In genomic region chr22:43346521-43346929, GRCh38 we compare ENCODE assay signal across 8 cellular contexts. TPM values are rescaled to one million over a fixed set of nuclear protein-coding genes. Genes with fewer than 3 reads are reported as not detected.
A peak's percentile ranks its signal among the peaks of the same experiment; 100 is the strongest.
DNase-seq lines count a peak whose midpoint lies in the region; ATAC-seq and TF ChIP-seq lines count a peak whose summit lies in the region.

No MANE protein-coding gene starts in this region.

- H4K5ac ChIP-seq in H9 (ENCODE audit: insufficient read length, low read depth, low read length): no peak overlapping the region

- H3K9me3 ChIP-seq in H9 (ENCODE audit: control insufficient read depth, low read depth, low read length): no peaks in the 10 kb centered on the region
- no peaks in the 10 kb centered on the region for H3K9me3 ChIP-seq in Panc1 (ENCODE audit: control insufficient read depth, insufficient read depth, low read depth, low read length)

- POLR2A ChIA-PET in Panc1 (lab: Charles Lee): no interaction called here

- H3K27ac Mint-ChIP-seq in H9: no peak overlapping the region
- no peak overlapping the region for H3K27ac Mint-ChIP-seq in activated T-helper 1 cell treated with anti-CD3 and anti-CD28 coated beads, Interleukin-12 subunit alpha, Interleukin-12 subunit beta, Interleukin-2, Interleukin-4 antibody, amounts not matched to agents 30 ng/mL and 10 ng/mL and 1 ng/mL, durations not matched to agents 14 hours and 24 hours and 36 hours
- no peak overlapping the region for H3K27ac Mint-ChIP-seq in progenitor cell of endocrine pancreas

- no peaks in the 10 kb centered on the region for H3K36me3 Mint-ChIP-seq in H9 (ENCODE audit: insufficient read depth in 1 of 3, low read depth in 3 of 3)
- H3K36me3 Mint-ChIP-seq in activated T-helper 1 cell treated with anti-CD3 and anti-CD28 coated beads, Interleukin-12 subunit alpha, Interleukin-12 subunit beta, Interleukin-2, Interleukin-4 antibody, amounts not matched to agents 30 ng/mL and 10 ng/mL and 1 ng/mL, durations not matched to agents 14 hours and 24 hours and 36 hours (ENCODE audit: low read depth): no peaks in the 10 kb centered on the region
- H3K36me3 Mint-ChIP-seq in progenitor cell of endocrine pancreas (ENCODE audit: insufficient read depth): no peaks in the 10 kb centered on the region

- H3K56ac ChIP-seq in H9 (ENCODE audit: insufficient read length, low read depth, low read length): no peak overlapping the region

- no peaks in the 10 kb centered on the region for H4K20me1 ChIP-seq in H9 (ENCODE audit: control insufficient read depth, insufficient read depth, insufficient read length)

- H2BK20ac ChIP-seq in H9 (ENCODE audit: low read depth, low read length, poor library complexity, severe bottlenecking): no peak overlapping the region

- no peak overlapping the region for H3K18ac ChIP-seq in H9 (ENCODE audit: insufficient read length, low read depth, low read length)

- H3K79me1 ChIP-seq in H9 (ENCODE audit: insufficient read depth, low read depth, low read length, poor library complexity, severe bottlenecking): no peaks in the 10 kb centered on the region

- H3K27me3 Mint-ChIP-seq in H9 (ENCODE audit: low read depth) (peaks cover 50% of the 10 kb centered on the region), progenitor cell of endocrine pancreas (peaks cover 67% of the 10 kb centered on the region)
- peaks cover 24% of the 10 kb centered on the region for H3K27me3 Mint-ChIP-seq in activated T-helper 1 cell treated with anti-CD3 and anti-CD28 coated beads, Interleukin-12 subunit alpha, Interleukin-12 subunit beta, Interleukin-2, Interleukin-4 antibody, amounts not matched to agents 30 ng/mL and 10 ng/mL and 1 ng/mL, durations not matched to agents 14 hours and 24 hours and 36 hours (ENCODE audit: insufficient read depth)

- H3K9ac ChIP-seq in H9 (ENCODE audit: extremely low read depth, insufficient read length, low read length): no peak overlapping the region

- no peaks in the 10 kb centered on the region for H3K36me3 ChIP-seq in Panc1 (ENCODE audit: control insufficient read depth, insufficient read depth, low read length)

- H3K4me3 Mint-ChIP-seq in H9 (no peak overlapping the region), progenitor cell of endocrine pancreas (ENCODE audit: low read depth) (no peak overlapping the region)
- H3K4me3 Mint-ChIP-seq in activated T-helper 1 cell treated with anti-CD3 and anti-CD28 coated beads, Interleukin-12 subunit alpha, Interleukin-12 subunit beta, Interleukin-2, Interleukin-4 antibody, amounts not matched to agents 30 ng/mL and 10 ng/mL and 1 ng/mL, durations not matched to agents 14 hours and 24 hours and 36 hours: no peak overlapping the region

- no peak overlapping the region for H4K8ac ChIP-seq in H9 (replicated peaks; ENCODE audit: insufficient read length, low read depth, low read length)

- no peak overlapping the region for H3K4me2 ChIP-seq in H9 (ENCODE audit: insufficient read depth, insufficient read length, low read length)

- no peak overlapping the region for H4K91ac ChIP-seq in H9 (ENCODE audit: insufficient read length, low read depth, low read length)

- no peak overlapping the region for H3K4me3 ChIP-seq in Panc1 (ENCODE audit: low read depth in 2 of 2, low read length in 2 of 2)

- no peak overlapping the region for H3T11ph ChIP-seq in H9 (ENCODE audit: low read length)

- WGBS in H9 (ENCODE audit: extremely low coverage, insufficient read length, low lambda C conversion rate): no CpG with 5 or more reads among the region's 8 CpGs

- intact Hi-C loops in Panc1 (cut with micrococcal nuclease; ENCODE audit: unreplicated experiment): loop anchor here (2.0 kb wide), 1 partner anchor 72 kb away; no protein-coding TSS in a partner anchor
- intact Hi-C loops in activated T-helper 1 cell treated with anti-CD3 and anti-CD28 coated beads, Interleukin-12 subunit alpha, Interleukin-12 subunit beta, Interleukin-2, Interleukin-4 antibody, amounts not matched to agents 30 ng/mL and 10 ng/mL and 1 ng/mL, durations not matched to agents 14 hours and 24 hours and 36 hours (cut with micrococcal nuclease): loop anchor here (1.0 kb wide), 2 partner anchors 72 to 115 kb away; no protein-coding TSS in a partner anchor

- no peak overlapping the region for H2BK15ac ChIP-seq in H9 (ENCODE audit: low read depth, low read length)

- H2AFZ ChIP-seq in H9 (ENCODE audit: low read length): no peak overlapping the region

- no TSS peak for BruUV-seq in Panc1 (replicated peaks; lab: Mats Ljungman, UMichigan)

- H3K79me2 ChIP-seq in H9 (ENCODE audit: insufficient read depth, low read length): no peaks in the 10 kb centered on the region

- no peak overlapping the region for H3K14ac ChIP-seq in H9 (ENCODE audit: insufficient read depth, low read length)

- DNase-seq in Ammon's horn (ENCODE audit: low spot score) (peak; percentile 24), H9 (peak; percentile 87), Panc1 (ENCODE audit: low read depth, low spot score) (peak; percentile 5), globus pallidus (ENCODE audit: low spot score) (peak; percentile 7), progenitor cell of endocrine pancreas (ENCODE audit: low spot score, unreplicated experiment) (peak; percentile 72)
- DNase-seq in activated T-helper 1 cell treated with anti-CD3 and anti-CD28 coated beads, Interleukin-12 subunit alpha, Interleukin-12 subunit beta, Interleukin-2, Interleukin-4 antibody, amounts not matched to agents 30 ng/mL and 10 ng/mL and 1 ng/mL, durations not matched to agents 14 hours and 24 hours and 36 hours (ENCODE audit: low spot score): peak; percentile 54

- H2BK12ac ChIP-seq in H9 (ENCODE audit: insufficient read length, low read depth, low read length): no peak overlapping the region

- H3K4me1 Mint-ChIP-seq in H9 (peaks cover 23 to 37% of the 10 kb centered on the region in 2 experiments), progenitor cell of endocrine pancreas (ENCODE audit: low read depth) (peaks cover 2% of the 10 kb centered on the region)
- peaks cover 9% of the 10 kb centered on the region for H3K4me1 Mint-ChIP-seq in activated T-helper 1 cell treated with anti-CD3 and anti-CD28 coated beads, Interleukin-12 subunit alpha, Interleukin-12 subunit beta, Interleukin-2, Interleukin-4 antibody, amounts not matched to agents 30 ng/mL and 10 ng/mL and 1 ng/mL, durations not matched to agents 14 hours and 24 hours and 36 hours (ENCODE audit: low read depth)

- TF ChIP-seq CTCF in H9 (conservative IDR thresholded peaks at IDR 0.05) (peak; percentile 89), Panc1 (IDR thresholded peaks at IDR 0.05) (peak; percentile 81), progenitor cell of endocrine pancreas (IDR thresholded peaks at IDR 0.05; ENCODE audit: unreplicated experiment) (peak; percentile 81)

- ATAC-seq in Panc1 (peak; percentile 76), GM19463 (IDR thresholded peaks at IDR 0.05; ENCODE audit: unreplicated experiment) (no peak), GM21360 (IDR thresholded peaks at IDR 0.05; ENCODE audit: unreplicated experiment) (no peak)

- H3K4me1 ChIP-seq in H9 (ENCODE audit: insufficient read depth, low read length) (no peaks in the 10 kb centered on the region), Panc1 (ENCODE audit: control insufficient read depth, insufficient read depth, low read length) (no peaks in the 10 kb centered on the region)

- no peak overlapping the region for H2BK120ac ChIP-seq in H9 (ENCODE audit: low read depth, low read length, poor library complexity, severe bottlenecking)

- H2BK5ac ChIP-seq in H9 (ENCODE audit: insufficient read length, low read length): no peak overlapping the region

- no peak overlapping the region for H2AK5ac ChIP-seq in H9 (ENCODE audit: insufficient read length, low read length)

- in situ Hi-C loops in Panc1 (cut with HindIII; ENCODE audit: low pct_unique_long_range_greater_than_20kb, low sequenced_read_pairs): no loop called here

- peaks cover 2 to 4% of the 10 kb centered on the region in 2 experiments; a peak in 4 of 5 replicates for H3K9me3 Mint-ChIP-seq in H9
- no peaks in the 10 kb centered on the region for H3K9me3 Mint-ChIP-seq in activated T-helper 1 cell treated with anti-CD3 and anti-CD28 coated beads, Interleukin-12 subunit alpha, Interleukin-12 subunit beta, Interleukin-2, Interleukin-4 antibody, amounts not matched to agents 30 ng/mL and 10 ng/mL and 1 ng/mL, durations not matched to agents 14 hours and 24 hours and 36 hours
- no peaks in the 10 kb centered on the region for H3K9me3 Mint-ChIP-seq in progenitor cell of endocrine pancreas (ENCODE audit: low read depth)

- no peak overlapping the region for H3K4ac ChIP-seq in H9 (ENCODE audit: low read depth, low read length)

- H3K27ac ChIP-seq in H9 (ENCODE audit: insufficient read length, low read depth, low read length): no peak overlapping the region
- no peak overlapping the region for H3K27ac ChIP-seq in Panc1 (ENCODE audit: low read length)

- H3K23ac ChIP-seq in H9 (ENCODE audit: insufficient read length, low read depth, low read length): no peak overlapping the region

- CTCF ChIA-PET in Panc1 (lab: Charles Lee): interaction anchor here (0.6 to 2.5 kb wide), 11 partner anchors 12 to 159 kb away, joined by 3 to 40 read pairs (median 5); no protein-coding TSS in a partner anchor

- no peaks in the 10 kb centered on the region for H3K23me2 ChIP-seq in H9 (ENCODE audit: insufficient read length, low read depth, low read length, poor library complexity, severe bottlenecking)

- peaks cover 12% of the 10 kb centered on the region; the same call in 1 of the 2 replicates for H3K27me3 ChIP-seq in H9 (ENCODE audit: insufficient read depth, low read length)
- H3K27me3 ChIP-seq in Panc1 (ENCODE audit: control insufficient read depth, insufficient read depth, low read length): no peaks in the 10 kb centered on the region

RNA-seq across cellular contexts. Expression of gene SCUBE1, which starts 3.4 kb away (rescaled TPM):
- total RNA-seq in H9 (2021) (1.2 and 1.4 TPM in 2 replicates), Panc1 (2021; ENCODE audit: unreplicated experiment) (not detected), progenitor cell of endocrine pancreas (4.5 and 9.1 TPM in 2 replicates)
- 0.06 TPM for polyA plus RNA-seq in Panc1 (2012; ENCODE audit: insufficient read length)
- not detected in 2 replicates for total RNA-seq in activated T-helper 1 cell treated with anti-CD3 and anti-CD28 coated beads, Interleukin-12 subunit alpha, Interleukin-12 subunit beta, Interleukin-2, Interleukin-4 antibody, amounts not matched to agents 30 ng/mL and 10 ng/mL and 1 ng/mL, durations not matched to agents 14 hours and 24 hours and 36 hours

Comparison
In these comparisons a context has a peak if more than half of its experiments do, and no peak if none do; other contexts are left out.
1. DNase-seq: peak in every context shown above with its lines; median percentile 87 in H9; 72 in progenitor cell of endocrine pancreas; 54 in activated T-helper 1 cell treated with anti-CD3 and anti-CD28 coated beads, Interleukin-12 subunit alpha, Interleukin-12 subunit beta, Interleukin-2, Interleukin-4 antibody, amounts not matched to agents 30 ng/mL and 10 ng/mL and 1 ng/mL, durations not matched to agents 14 hours and 24 hours and 36 hours; 24 in Ammon's horn; 7 in globus pallidus; 5 in Panc1.